ENCODE assay signal across 8 cellular contexts in genomic region chr5:81856948-81857928, GRCh38.
A peak's percentile ranks its signal among the peaks of the same experiment; 100 is the strongest.
DNase-seq lines count a peak whose midpoint lies in the region; ATAC-seq and TF ChIP-seq lines count a peak whose summit lies in the region.

No MANE protein-coding gene starts in this region.

- intact Hi-C loops in activated CD4-positive, alpha-beta memory T cell treated with anti-CD3 and anti-CD28 coated beads for 36 hours (cut with micrococcal nuclease) = loop anchor here (10.0 kb wide), 1 partner anchor 368 kb away; no protein-coding TSS in a partner anchor
- intact Hi-C loops in prostate gland (cut with DNase I) = no loop called here

- H3K27me3 Mint-ChIP-seq in activated CD4-positive, alpha-beta memory T cell treated with anti-CD3 and anti-CD28 coated beads for 36 hours = no peaks in the 10 kb centered on the region

- H3K36me3 Mint-ChIP-seq in activated CD4-positive, alpha-beta memory T cell treated with anti-CD3 and anti-CD28 coated beads for 36 hours = no peaks in the 10 kb centered on the region

- H3K9me3 ChIP-seq in cardiac muscle cell (ENCODE audit: low read depth) (no peaks in the 10 kb centered on the region), prostate gland (no peaks in the 10 kb centered on the region)

- H3K27ac Mint-ChIP-seq in activated CD4-positive, alpha-beta memory T cell treated with anti-CD3 and anti-CD28 coated beads for 36 hours = no peak overlapping the region

- H3K4me3 ChIP-seq in cardiac muscle cell = no peak overlapping the region
- no peak overlapping the region for H3K4me3 ChIP-seq in prostate gland

- H3K9me3 Mint-ChIP-seq in activated CD4-positive, alpha-beta memory T cell treated with anti-CD3 and anti-CD28 coated beads for 36 hours = no peaks in the 10 kb centered on the region

- DNase-seq in NCI-H1436 (lab: John Stamatoyannopoulos, UW) = peak; percentile 12
- DNase-seq in NCI-H1436 treated with DMSO at 0.1 percent for 48 hours (lab: John Stamatoyannopoulos, UW) = no peak
- peak; percentile 51 for DNase-seq in NCI-H1105 (lab: John Stamatoyannopoulos, UW)
- DNase-seq in activated CD4-positive, alpha-beta memory T cell treated with anti-CD3 and anti-CD28 coated beads for 36 hours = peak; percentile 21
- DNase-seq in cardiac muscle cell (ENCODE audit: low read depth in 1 of 2, low spot score in 1 of 2) = peak in 1 of 2 donors; percentile 60
- DNase-seq in prostate gland (ENCODE audit: low spot score) = peak; percentile 49
- no peak for DNase-seq in NCI-H226

- peak; percentile 33 for TF ChIP-seq CTCF in cardiac muscle cell (IDR thresholded peaks at IDR 0.05; ENCODE audit: low read depth, low read length)
- peak in 2 of 4 experiments; percentile 7 to 38 for TF ChIP-seq CTCF in prostate gland (IDR thresholded peaks at IDR 0.05)

- H3K27me3 ChIP-seq in cardiac muscle cell (no peaks in the 10 kb centered on the region), prostate gland (replicated peaks; ENCODE audit: insufficient read depth) (no peaks in the 10 kb centered on the region)

- no peak for TF ChIP-seq POLR2A in prostate gland (IDR thresholded peaks at IDR 0.05)

- CTCF ChIA-PET in activated CD4-positive, alpha-beta memory T cell treated with anti-CD3 and anti-CD28 coated beads for 36 hours (lab: Charles Lee) = interaction anchor here (0.6 to 1.6 kb wide), 4 partner anchors 17 to 91 kb away, joined by 3 to 6 read pairs (median 4); no protein-coding TSS in a partner anchor

- POLR2A ChIA-PET in activated CD4-positive, alpha-beta memory T cell treated with anti-CD3 and anti-CD28 coated beads for 36 hours (lab: Charles Lee) = interaction anchor here (1.9 kb wide), 1 partner anchor 106 kb away, joined by 4 read pairs; the partner anchor contains the start of gene SSBP2

- no peak overlapping the region for H3K4me3 Mint-ChIP-seq in activated CD4-positive, alpha-beta memory T cell treated with anti-CD3 and anti-CD28 coated beads for 36 hours

- H3K36me3 ChIP-seq in cardiac muscle cell = no peaks in the 10 kb centered on the region
- H3K36me3 ChIP-seq in prostate gland = no peaks in the 10 kb centered on the region

- no peak for ATAC-seq in HG03521 (IDR thresholded peaks at IDR 0.05; ENCODE audit: unreplicated experiment)

- H3K27ac ChIP-seq in cardiac muscle cell = peak overlapping the region; percentile 76
- H3K27ac ChIP-seq in prostate gland = peak overlapping the region; percentile 25 to 62

- H3K4me1 ChIP-seq in cardiac muscle cell (ENCODE audit: low read depth) (peaks cover 56% of the 10 kb centered on the region), prostate gland (replicated peaks) (no peaks in the 10 kb centered on the region)

- peaks cover 13% of the 10 kb centered on the region for H3K4me1 Mint-ChIP-seq in activated CD4-positive, alpha-beta memory T cell treated with anti-CD3 and anti-CD28 coated beads for 36 hours (ENCODE audit: low read depth)

- WGBS in prostate gland = 24% methylated on average over 14 of the region's 14 CpGs

Comparison
In these comparisons a context has a peak if more than half of its experiments do, and no peak if none do; other contexts are left out.
1. DNase-seq: peak in NCI-H1436 (single experiment), NCI-H1105 (single experiment), activated CD4-positive, alpha-beta memory T cell treated with anti-CD3 and anti-CD28 coated beads for 36 hours (single experiment) and prostate gland (single experiment); none in NCI-H1436 treated with DMSO at 0.1 percent for 48 hours (single experiment) and NCI-H226 (single experiment).